ENCODE assay signal across 22 cellular contexts in the genomic region with DNA sequence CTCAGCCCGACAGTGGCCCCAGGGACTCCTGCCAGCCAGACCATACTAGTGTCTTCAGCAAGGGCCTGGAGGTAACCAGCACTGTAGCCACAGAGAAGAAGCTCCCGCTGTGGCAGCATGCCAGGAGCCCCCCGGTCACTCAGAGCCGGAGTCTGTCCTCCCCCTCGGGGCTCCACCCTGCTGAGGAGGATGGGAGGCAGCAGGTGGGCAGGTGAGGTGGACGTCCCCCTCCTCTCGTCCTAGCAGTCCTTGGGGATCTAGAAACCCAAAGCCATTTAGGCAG. TPM values are rescaled to one million over a fixed set of nuclear protein-coding genes. Genes with fewer than 3 reads are reported as not detected.
"Had no signal": no experiment of that assay in that cellular context is flagged by ENCODE, and none has a peak within 500 bp of the region (broad histone marks: within the 10 kb centered on the region; RNA-seq: fewer than 3 reads in every experiment).

No MANE protein-coding gene starts in this region.

- H3K36me3 ChIP-seq: breast epithelium, colonic mucosa, esophagus muscularis mucosa, transverse colon, uterus had no signal

- H3K27me3 ChIP-seq: breast epithelium, colonic mucosa, dorsolateral prefrontal cortex, transverse colon, uterus had no signal

- H3K4me3 ChIP-seq: breast epithelium, colonic mucosa, dorsolateral prefrontal cortex, esophagus muscularis mucosa, transverse colon, uterus had no signal

- H3K27ac ChIP-seq: breast epithelium, colonic mucosa, dorsolateral prefrontal cortex, esophagus muscularis mucosa, transverse colon, uterus had no signal

- H3K9me3 ChIP-seq: breast epithelium, colonic mucosa, esophagus muscularis mucosa, transverse colon, uterus had no signal

- H3K4me1 ChIP-seq: breast epithelium, colonic mucosa, transverse colon, uterus had no signal

- DNase-seq: activated CD4-positive, alpha-beta memory T cell treated with anti-CD3 and anti-CD28 coated beads, Interleukin-2, amount 10 ng/mL, durations not matched to agents 7 days and 5 days; activated CD4-positive, alpha-beta T cell treated with anti-CD3 and anti-CD28 coated beads, Interleukin-2, amount 10 ng/mL, durations not matched to agents 24 days and 14 days; activated naive CD8-positive, alpha-beta T cell treated with anti-CD3 and anti-CD28 coated beads for 36 hours; colonic mucosa; effector memory CD8-positive, alpha-beta T cell; mesendoderm; naive thymus-derived CD4-positive, alpha-beta T cell; retina; stimulated activated CD4-positive, alpha-beta T cell treated with anti-CD3 and anti-CD28 coated beads, Interleukin-12 subunit alpha, Interleukin-12 subunit beta, amount 100 ng/mL, for 4 hours; transverse colon; uterus had no signal

- ATAC-seq: activated CD4-positive, CD25-positive, alpha-beta regulatory T cell treated with anti-CD3 and anti-CD28 coated beads, Interleukin-2, amount 50 U/mL, for 24 hours; effector memory CD8-positive, alpha-beta T cell; naive thymus-derived CD4-positive, alpha-beta T cell had no signal

RNA-seq across cellular contexts. Expression of gene LRRC14B, which starts 28.0 kb away (rescaled TPM):
- total RNA-seq: activated CD4-positive, alpha-beta memory T cell treated with anti-CD3 and anti-CD28 coated beads, Interleukin-2, amount 10 ng/mL, durations not matched to agents 7 days and 5 days; activated CD4-positive, alpha-beta T cell treated with anti-CD3 and anti-CD28 coated beads, Interleukin-2, amount 10 ng/mL, durations not matched to agents 24 days and 14 days; activated T-helper 1 cell treated with anti-CD3 and anti-CD28 coated beads, Interleukin-12 subunit alpha, Interleukin-12 subunit beta, Interleukin-2, Interleukin-4 antibody, amounts not matched to agents 30 ng/mL and 10 ng/mL and 1 ng/mL, durations not matched to agents 14 hours and 24 hours and 36 hours; colonic mucosa; endothelial cell of umbilical vein; esophagus muscularis mucosa; lower leg skin; naive thymus-derived CD4-positive, alpha-beta T cell; neural crest cell; omental fat pad; progenitor cell of endocrine pancreas; T-helper 2 cell treated with Interferon-gamma antibody and Interleukin-4, amounts not matched to agents 100 ng/mL and 5 ng/mL, for 36 hours; transverse colon; uterus had no signal
- polyA plus RNA-seq: endothelial cell of umbilical vein had no signal
